ENCODE assay signal across 1 cellular context in the genomic region with DNA sequence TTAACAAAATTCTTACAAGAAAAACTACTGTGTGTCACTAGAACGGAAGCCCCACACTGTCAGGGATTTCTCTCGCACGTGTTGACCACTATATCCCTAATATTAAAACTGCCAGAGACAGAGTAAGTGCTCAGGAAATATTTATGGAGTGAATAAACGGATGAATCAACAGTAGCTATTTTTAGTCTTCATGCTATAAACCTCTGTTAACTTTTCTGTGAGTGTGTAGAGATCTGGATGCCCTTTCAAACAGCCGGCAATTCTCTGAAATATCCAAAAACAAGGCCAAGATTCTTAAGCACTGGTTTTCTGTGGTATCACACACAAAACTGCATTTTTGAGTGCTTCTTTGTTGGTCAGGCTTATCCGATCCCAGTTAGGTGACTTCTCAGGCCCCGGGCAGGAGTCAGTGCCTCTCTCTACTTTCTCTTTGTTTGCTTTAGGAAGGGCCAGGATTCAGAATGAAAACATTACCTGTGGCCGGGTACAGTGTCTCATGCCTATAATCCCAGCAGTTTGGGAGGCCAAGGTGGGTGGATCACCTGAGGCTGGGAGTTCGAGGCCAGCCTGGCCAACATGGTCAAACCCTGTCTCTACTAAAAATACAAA.
A peak's percentile ranks its signal among the peaks of the same experiment; 100 is the strongest.
TF ChIP-seq lines count a peak whose summit lies in the region.

No MANE protein-coding gene starts in this region.

TF ChIP-seq in HepG2, 621 proteins besides CTCF, POLR2A, EP300 and RAD21 (continued from another document and continues in another):
- TF ChIP-seq, protein P1, sequence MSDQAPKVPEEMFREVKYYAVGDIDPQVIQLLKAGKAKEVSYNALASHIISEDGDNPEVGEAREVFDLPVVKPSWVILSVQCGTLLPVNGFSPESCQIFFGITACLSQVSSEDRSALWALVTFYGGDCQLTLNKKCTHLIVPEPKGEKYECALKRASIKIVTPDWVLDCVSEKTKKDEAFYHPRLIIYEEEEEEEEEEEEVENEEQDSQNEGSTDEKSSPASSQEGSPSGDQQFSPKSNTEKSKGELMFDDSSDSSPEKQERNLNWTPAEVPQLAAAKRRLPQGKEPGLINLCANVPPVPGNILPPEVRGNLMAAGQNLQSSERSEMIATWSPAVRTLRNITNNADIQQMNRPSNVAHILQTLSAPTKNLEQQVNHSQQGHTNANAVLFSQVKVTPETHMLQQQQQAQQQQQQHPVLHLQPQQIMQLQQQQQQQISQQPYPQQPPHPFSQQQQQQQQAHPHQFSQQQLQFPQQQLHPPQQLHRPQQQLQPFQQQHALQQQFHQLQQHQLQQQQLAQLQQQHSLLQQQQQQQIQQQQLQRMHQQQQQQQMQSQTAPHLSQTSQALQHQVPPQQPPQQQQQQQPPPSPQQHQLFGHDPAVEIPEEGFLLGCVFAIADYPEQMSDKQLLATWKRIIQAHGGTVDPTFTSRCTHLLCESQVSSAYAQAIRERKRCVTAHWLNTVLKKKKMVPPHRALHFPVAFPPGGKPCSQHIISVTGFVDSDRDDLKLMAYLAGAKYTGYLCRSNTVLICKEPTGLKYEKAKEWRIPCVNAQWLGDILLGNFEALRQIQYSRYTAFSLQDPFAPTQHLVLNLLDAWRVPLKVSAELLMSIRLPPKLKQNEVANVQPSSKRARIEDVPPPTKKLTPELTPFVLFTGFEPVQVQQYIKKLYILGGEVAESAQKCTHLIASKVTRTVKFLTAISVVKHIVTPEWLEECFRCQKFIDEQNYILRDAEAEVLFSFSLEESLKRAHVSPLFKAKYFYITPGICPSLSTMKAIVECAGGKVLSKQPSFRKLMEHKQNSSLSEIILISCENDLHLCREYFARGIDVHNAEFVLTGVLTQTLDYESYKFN (CRISPR knock-in tag; conservative IDR thresholded peaks at IDR 0.05): peak; percentile 62; the same call in 1 of the 2 replicates
- TF ChIP-seq, protein P2, sequence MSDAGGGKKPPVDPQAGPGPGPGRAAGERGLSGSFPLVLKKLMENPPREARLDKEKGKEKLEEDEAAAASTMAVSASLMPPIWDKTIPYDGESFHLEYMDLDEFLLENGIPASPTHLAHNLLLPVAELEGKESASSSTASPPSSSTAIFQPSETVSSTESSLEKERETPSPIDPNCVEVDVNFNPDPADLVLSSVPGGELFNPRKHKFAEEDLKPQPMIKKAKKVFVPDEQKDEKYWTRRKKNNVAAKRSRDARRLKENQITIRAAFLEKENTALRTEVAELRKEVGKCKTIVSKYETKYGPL (CRISPR knock-in tag; IDR thresholded peaks at IDR 0.05): no peak
- TF ChIP-seq, protein P3, sequence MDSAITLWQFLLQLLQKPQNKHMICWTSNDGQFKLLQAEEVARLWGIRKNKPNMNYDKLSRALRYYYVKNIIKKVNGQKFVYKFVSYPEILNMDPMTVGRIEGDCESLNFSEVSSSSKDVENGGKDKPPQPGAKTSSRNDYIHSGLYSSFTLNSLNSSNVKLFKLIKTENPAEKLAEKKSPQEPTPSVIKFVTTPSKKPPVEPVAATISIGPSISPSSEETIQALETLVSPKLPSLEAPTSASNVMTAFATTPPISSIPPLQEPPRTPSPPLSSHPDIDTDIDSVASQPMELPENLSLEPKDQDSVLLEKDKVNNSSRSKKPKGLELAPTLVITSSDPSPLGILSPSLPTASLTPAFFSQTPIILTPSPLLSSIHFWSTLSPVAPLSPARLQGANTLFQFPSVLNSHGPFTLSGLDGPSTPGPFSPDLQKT (CRISPR knock-in tag; IDR thresholded peaks at IDR 0.05; ENCODE audit: borderline replicate concordance): no peak
- TF ChIP-seq ZMYM2 (CRISPR knock-in tag; IDR thresholded peaks at IDR 0.05): 0 out of 2 replicates have a peak, but pooled peaks have one; percentile 82
- no peak for TF ChIP-seq IRF2 (CRISPR knock-in tag; IDR thresholded peaks at IDR 0.05)
- TF ChIP-seq CEBPG (CRISPR knock-in tag; IDR thresholded peaks at IDR 0.05): no peak
- no peak for TF ChIP-seq ESRRA (CRISPR knock-in tag; IDR thresholded peaks at IDR 0.05; ENCODE audit: low read depth)
- no peak for TF ChIP-seq SMARCC2 (IDR thresholded peaks at IDR 0.05)
- TF ChIP-seq FIP1L1 (IDR thresholded peaks at IDR 0.05; ENCODE audit: borderline replicate concordance, insufficient read depth, low read depth, low read length): no peak
- TF ChIP-seq ZEB1 (IDR thresholded peaks at IDR 0.05; ENCODE audit: insufficient replicate concordance, low read depth): peak; percentile 39
- no peak for TF ChIP-seq ZNF660 (CRISPR knock-in tag; IDR thresholded peaks at IDR 0.05; ENCODE audit: borderline replicate concordance, low read depth)
- TF ChIP-seq HOXA5 (CRISPR knock-in tag; IDR thresholded peaks at IDR 0.05): no peak
- TF ChIP-seq NR2F2 (IDR thresholded peaks at IDR 0.05; ENCODE audit: borderline replicate concordance, low read depth): no peak
- no peak for TF ChIP-seq JDP2 (CRISPR knock-in tag; IDR thresholded peaks at IDR 0.05; ENCODE audit: borderline replicate concordance)
- TF ChIP-seq ATAD3A (CRISPR knock-in tag; IDR thresholded peaks at IDR 0.05): no peak
- TF ChIP-seq, protein P4, sequence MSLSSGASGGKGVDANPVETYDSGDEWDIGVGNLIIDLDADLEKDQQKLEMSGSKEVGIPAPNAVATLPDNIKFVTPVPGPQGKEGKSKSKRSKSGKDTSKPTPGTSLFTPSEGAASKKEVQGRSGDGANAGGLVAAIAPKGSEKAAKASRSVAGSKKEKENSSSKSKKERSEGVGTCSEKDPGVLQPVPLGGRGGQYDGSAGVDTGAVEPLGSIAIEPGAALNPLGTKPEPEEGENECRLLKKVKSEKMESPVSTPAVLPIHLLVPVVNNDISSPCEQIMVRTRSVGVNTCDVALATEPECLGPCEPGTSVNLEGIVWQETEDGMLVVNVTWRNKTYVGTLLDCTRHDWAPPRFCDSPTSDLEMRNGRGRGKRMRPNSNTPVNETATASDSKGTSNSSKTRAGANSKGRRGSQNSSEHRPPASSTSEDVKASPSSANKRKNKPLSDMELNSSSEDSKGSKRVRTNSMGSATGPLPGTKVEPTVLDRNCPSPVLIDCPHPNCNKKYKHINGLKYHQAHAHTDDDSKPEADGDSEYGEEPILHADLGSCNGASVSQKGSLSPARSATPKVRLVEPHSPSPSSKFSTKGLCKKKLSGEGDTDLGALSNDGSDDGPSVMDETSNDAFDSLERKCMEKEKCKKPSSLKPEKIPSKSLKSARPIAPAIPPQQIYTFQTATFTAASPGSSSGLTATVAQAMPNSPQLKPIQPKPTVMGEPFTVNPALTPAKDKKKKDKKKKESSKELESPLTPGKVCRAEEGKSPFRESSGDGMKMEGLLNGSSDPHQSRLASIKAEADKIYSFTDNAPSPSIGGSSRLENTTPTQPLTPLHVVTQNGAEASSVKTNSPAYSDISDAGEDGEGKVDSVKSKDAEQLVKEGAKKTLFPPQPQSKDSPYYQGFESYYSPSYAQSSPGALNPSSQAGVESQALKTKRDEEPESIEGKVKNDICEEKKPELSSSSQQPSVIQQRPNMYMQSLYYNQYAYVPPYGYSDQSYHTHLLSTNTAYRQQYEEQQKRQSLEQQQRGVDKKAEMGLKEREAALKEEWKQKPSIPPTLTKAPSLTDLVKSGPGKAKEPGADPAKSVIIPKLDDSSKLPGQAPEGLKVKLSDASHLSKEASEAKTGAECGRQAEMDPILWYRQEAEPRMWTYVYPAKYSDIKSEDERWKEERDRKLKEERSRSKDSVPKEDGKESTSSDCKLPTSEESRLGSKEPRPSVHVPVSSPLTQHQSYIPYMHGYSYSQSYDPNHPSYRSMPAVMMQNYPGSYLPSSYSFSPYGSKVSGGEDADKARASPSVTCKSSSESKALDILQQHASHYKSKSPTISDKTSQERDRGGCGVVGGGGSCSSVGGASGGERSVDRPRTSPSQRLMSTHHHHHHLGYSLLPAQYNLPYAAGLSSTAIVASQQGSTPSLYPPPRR (CRISPR knock-in tag; IDR thresholded peaks at IDR 0.05; ENCODE audit: borderline replicate concordance): peak; percentile 69; the same call in 1 of the 2 replicates
- TF ChIP-seq CBFB (CRISPR knock-in tag; IDR thresholded peaks at IDR 0.05): no peak
- TF ChIP-seq, protein P5, sequence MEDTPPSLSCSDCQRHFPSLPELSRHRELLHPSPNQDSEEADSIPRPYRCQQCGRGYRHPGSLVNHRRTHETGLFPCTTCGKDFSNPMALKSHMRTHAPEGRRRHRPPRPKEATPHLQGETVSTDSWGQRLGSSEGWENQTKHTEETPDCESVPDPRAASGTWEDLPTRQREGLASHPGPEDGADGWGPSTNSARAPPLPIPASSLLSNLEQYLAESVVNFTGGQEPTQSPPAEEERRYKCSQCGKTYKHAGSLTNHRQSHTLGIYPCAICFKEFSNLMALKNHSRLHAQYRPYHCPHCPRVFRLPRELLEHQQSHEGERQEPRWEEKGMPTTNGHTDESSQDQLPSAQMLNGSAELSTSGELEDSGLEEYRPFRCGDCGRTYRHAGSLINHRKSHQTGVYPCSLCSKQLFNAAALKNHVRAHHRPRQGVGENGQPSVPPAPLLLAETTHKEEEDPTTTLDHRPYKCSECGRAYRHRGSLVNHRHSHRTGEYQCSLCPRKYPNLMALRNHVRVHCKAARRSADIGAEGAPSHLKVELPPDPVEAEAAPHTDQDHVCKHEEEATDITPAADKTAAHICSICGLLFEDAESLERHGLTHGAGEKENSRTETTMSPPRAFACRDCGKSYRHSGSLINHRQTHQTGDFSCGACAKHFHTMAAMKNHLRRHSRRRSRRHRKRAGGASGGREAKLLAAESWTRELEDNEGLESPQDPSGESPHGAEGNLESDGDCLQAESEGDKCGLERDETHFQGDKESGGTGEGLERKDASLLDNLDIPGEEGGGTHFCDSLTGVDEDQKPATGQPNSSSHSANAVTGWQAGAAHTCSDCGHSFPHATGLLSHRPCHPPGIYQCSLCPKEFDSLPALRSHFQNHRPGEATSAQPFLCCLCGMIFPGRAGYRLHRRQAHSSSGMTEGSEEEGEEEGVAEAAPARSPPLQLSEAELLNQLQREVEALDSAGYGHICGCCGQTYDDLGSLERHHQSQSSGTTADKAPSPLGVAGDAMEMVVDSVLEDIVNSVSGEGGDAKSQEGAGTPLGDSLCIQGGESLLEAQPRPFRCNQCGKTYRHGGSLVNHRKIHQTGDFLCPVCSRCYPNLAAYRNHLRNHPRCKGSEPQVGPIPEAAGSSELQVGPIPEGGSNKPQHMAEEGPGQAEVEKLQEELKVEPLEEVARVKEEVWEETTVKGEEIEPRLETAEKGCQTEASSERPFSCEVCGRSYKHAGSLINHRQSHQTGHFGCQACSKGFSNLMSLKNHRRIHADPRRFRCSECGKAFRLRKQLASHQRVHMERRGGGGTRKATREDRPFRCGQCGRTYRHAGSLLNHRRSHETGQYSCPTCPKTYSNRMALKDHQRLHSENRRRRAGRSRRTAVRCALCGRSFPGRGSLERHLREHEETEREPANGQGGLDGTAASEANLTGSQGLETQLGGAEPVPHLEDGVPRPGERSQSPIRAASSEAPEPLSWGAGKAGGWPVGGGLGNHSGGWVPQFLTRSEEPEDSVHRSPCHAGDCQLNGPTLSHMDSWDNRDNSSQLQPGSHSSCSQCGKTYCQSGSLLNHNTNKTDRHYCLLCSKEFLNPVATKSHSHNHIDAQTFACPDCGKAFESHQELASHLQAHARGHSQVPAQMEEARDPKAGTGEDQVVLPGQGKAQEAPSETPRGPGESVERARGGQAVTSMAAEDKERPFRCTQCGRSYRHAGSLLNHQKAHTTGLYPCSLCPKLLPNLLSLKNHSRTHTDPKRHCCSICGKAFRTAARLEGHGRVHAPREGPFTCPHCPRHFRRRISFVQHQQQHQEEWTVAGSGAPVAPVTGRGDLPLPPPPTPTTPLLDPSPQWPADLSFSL (CRISPR knock-in tag; IDR thresholded peaks at IDR 0.05): no peak
- TF ChIP-seq CEBPB (IDR thresholded peaks at IDR 0.05; ENCODE audit: borderline replicate concordance, low read depth, low read length): no peak
- TF ChIP-seq ZNF337 (CRISPR knock-in tag; IDR thresholded peaks at IDR 0.05; ENCODE audit: borderline replicate concordance, low read depth): no peak
- TF ChIP-seq, protein P6, sequence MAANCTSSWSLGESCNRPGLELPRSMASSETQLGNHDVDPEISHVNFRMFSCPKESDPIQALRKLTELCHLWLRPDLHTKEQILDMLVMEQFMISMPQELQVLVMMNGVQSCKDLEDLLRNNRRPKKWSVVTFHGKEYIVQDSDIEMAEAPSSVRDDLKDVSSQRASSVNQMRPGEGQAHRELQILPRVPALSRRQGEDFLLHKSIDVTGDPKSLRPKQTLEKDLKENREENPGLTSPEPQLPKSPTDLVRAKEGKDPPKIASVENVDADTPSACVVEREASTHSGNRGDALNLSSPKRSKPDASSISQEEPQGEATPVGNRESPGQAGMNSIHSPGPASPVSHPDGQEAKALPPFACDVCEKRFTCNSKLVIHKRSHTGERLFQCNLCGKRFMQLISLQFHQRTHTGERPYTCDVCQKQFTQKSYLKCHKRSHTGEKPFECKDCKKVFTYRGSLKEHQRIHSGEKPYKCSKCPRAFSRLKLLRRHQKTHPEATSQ (CRISPR knock-in tag; IDR thresholded peaks at IDR 0.05; ENCODE audit: borderline replicate concordance): no peak
- no peak for TF ChIP-seq ZNF138 (CRISPR knock-in tag; IDR thresholded peaks at IDR 0.05; ENCODE audit: low read depth)
- TF ChIP-seq, protein P7, sequence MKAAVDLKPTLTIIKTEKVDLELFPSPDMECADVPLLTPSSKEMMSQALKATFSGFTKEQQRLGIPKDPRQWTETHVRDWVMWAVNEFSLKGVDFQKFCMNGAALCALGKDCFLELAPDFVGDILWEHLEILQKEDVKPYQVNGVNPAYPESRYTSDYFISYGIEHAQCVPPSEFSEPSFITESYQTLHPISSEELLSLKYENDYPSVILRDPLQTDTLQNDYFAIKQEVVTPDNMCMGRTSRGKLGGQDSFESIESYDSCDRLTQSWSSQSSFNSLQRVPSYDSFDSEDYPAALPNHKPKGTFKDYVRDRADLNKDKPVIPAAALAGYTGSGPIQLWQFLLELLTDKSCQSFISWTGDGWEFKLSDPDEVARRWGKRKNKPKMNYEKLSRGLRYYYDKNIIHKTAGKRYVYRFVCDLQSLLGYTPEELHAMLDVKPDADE (CRISPR knock-in tag; IDR thresholded peaks at IDR 0.05): no peak
- TF ChIP-seq XRCC5 (optimal IDR thresholded peaks at IDR 0.05; ENCODE audit: low read length): no peak
- TF ChIP-seq ZNF292 (CRISPR knock-in tag; IDR thresholded peaks at IDR 0.05; ENCODE audit: borderline replicate concordance, low read depth): peak; percentile 42; the same call in 1 of the 2 replicates
- TF ChIP-seq NRL (CRISPR knock-in tag; IDR thresholded peaks at IDR 0.05; ENCODE audit: borderline replicate concordance): no peak
- TF ChIP-seq, protein P8, sequence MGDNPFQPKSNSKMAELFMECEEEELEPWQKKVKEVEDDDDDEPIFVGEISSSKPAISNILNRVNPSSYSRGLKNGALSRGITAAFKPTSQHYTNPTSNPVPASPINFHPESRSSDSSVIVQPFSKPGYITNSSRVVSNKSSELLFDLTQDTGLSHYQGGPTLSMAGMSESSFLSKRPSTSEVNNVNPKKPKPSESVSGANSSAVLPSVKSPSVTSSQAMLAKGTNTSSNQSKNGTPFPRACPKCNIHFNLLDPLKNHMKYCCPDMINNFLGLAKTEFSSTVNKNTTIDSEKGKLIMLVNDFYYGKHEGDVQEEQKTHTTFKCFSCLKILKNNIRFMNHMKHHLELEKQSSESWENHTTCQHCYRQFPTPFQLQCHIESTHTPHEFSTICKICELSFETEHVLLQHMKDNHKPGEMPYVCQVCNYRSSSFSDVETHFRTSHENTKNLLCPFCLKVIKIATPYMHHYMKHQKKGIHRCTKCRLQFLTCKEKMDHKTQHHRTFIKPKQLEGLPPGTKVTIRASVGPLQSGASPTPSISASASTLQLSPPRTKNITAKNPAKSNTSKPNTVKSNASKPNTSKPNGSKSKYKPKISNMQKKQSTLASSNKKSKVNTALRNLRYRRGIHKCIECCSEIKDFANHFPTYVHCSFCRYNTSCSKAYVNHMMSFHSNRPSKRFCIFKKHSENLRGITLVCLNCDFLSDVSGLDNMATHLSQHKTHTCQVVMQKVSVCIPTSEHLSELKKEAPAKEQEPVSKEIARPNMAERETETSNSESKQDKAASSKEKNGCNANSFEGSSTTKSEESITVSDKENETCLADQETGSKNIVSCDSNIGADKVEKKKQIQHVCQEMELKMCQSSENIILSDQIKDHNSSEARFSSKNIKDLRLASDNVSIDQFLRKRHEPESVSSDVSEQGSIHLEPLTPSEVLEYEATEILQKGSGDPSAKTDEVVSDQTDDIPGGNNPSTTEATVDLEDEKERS (CRISPR knock-in tag; IDR thresholded peaks at IDR 0.05): no peak
- TF ChIP-seq ZNF143 (CRISPR knock-in tag; IDR thresholded peaks at IDR 0.05): no peak
